ENCODE assay signal across 22 cellular contexts in genomic region chr2:191335875-191336464, GRCh38.
"Had no signal": no experiment of that assay in that cellular context is flagged by ENCODE, and none has a peak within 500 bp of the region (broad histone marks: within the 10 kb centered on the region; RNA-seq: fewer than 3 reads in every experiment).

No MANE protein-coding gene starts in this region.

- H3K4me1 ChIP-seq: SJCRH30 had no signal

- ATAC-seq: HepG2, SK-N-SH treated with all-trans-retinoic acid at 6 μM for 48 hours had no signal

- DNase-seq: IMR-90, Karpas-422, KG1, MG63, NCI-H1092, NCI-H1105 treated with DMSO at 0.1 percent for 48 hours, NCI-H1417 treated with DMSO at 0.1 percent for 48 hours, NCI-H187, NCI-H2029, NCI-H2081 treated with DMSO at 0.1 percent for 48 hours, NCI-H2171, NCI-H226, NCI-H446, NCI-H510A, NCI-H524 treated with DMSO at 0.1 percent for 48 hours, NCI-H69, NCI-H774, RPMI8226, SHP77 treated with DMSO at 0.1 percent for 48 hours, SJCRH30 had no signal

- H3K27ac ChIP-seq: SJCRH30 had no signal

- H3K4me3 ChIP-seq: MG63, SJCRH30 had no signal

- H3K27me3 ChIP-seq: MG63, SJCRH30 had no signal

- H3K9me3 ChIP-seq: MG63, SJCRH30 had no signal
